9 cellular contexts compared by ENCODE assay signal in the genomic region with DNA sequence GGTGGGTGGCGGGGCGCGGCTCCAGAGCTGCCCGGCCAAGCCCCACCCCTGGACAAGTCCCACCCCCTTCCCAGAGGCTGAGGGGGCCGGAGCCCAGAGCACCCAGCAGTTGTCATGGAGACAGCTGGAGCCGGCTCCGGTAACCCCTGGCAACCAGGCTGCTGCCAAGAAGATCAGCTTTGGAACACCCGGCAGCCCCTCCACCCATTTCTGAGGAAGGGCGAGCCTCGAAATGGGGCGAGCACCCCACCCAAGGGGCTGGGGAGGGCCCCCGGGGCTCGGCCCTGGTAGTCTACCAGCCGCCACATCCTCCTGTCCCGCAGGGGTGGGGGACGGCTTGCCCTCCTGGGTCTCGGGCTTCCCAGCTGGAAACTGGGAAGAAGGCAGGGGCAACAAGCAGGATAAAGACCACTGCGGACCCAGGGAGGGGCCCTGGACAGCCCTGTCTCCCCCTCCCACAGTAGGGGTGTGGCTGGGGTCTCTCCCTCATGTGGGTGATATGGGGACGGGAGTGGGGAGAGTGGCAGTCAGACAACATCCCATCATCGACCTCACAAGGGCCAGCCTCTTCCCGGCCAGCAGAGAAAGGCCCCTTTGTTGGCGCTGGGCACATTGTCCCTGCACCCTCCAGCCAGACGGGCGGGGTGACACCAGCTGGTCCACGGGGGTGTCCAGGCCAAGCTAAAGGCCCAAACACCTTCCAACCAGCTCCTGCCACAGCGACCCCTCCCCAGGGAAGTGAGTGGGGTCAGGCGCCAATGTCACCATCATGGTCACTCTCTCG. TPM values are rescaled to one million over a fixed set of nuclear protein-coding genes. Genes with fewer than 3 reads are reported as not detected.
DNase-seq lines count a peak whose midpoint lies in the region; ATAC-seq and TF ChIP-seq lines count a peak whose summit lies in the region.
"Had no signal": no experiment of that assay in that cellular context is flagged by ENCODE, and none has a peak within 500 bp of the region (broad histone marks: within the 10 kb centered on the region; RNA-seq: fewer than 3 reads in every experiment).

No MANE protein-coding gene starts in this region.

- TF ChIP-seq POLR2A in tibial nerve (IDR thresholded peaks at IDR 0.05) = no peak

- peaks cover 0 to 41% (median 9%) of the 10 kb centered on the region in 4 donors for H3K4me1 ChIP-seq in tibial nerve

- H3K27ac ChIP-seq in WERI-Rb-1 = no peak overlapping the region
- peak overlapping the region; percentile 35 to 93 (median 77) for H3K27ac ChIP-seq in tibial nerve

- H3K9me3 ChIP-seq in WERI-Rb-1 (ENCODE audit: severe bottlenecking) = no peaks in the 10 kb centered on the region
- H3K9me3 ChIP-seq in iPS-18c (ENCODE audit: control insufficient read depth, insufficient read depth, low read length) = no peaks in the 10 kb centered on the region
- no peaks in the 10 kb centered on the region for H3K9me3 ChIP-seq in tibial nerve

- peak; percentile 9 to 47 for DNase-seq in NCI-H526 (lab: John Stamatoyannopoulos, UW)
- DNase-seq in NCI-H526 treated with DMSO at 0.1 percent for 48 hours (lab: John Stamatoyannopoulos, UW) = no peak
- DNase-seq in WERI-Rb-1 = no peak
- DNase-seq in tibial nerve (ENCODE audit: low spot score in 2 of 2) = no peak
- no peak for DNase-seq in stimulated activated CD4-positive, alpha-beta T cell treated with anti-CD3 and anti-CD28 coated beads, Interleukin-15, amount 100 ng/mL, for 24 hours
- DNase-seq: CD4-positive, CD25-positive, alpha-beta regulatory T cell had no signal

- TF ChIP-seq CTCF in WERI-Rb-1 (IDR thresholded peaks at IDR 0.05; ENCODE audit: low read depth, low read length) (no peak), tibial nerve (IDR thresholded peaks at IDR 0.05) (no peak)

- ATAC-seq in GM18861 (IDR thresholded peaks at IDR 0.05; ENCODE audit: unreplicated experiment) (no peak), HG03025 (IDR thresholded peaks at IDR 0.05; ENCODE audit: low FRiP score, unreplicated experiment) (no peak)

- no peaks in the 10 kb centered on the region for H3K27me3 ChIP-seq in WERI-Rb-1 (ENCODE audit: insufficient read depth, low read depth, severe bottlenecking)
- H3K27me3 ChIP-seq in tibial nerve = peaks cover 0 to 27% of the 10 kb centered on the region in 2 donors

- peaks cover 7% of the 10 kb centered on the region for H3K36me3 ChIP-seq in WERI-Rb-1
- H3K36me3 ChIP-seq in tibial nerve = peaks cover 0 to 32% (median under 1%) of the 10 kb centered on the region in 3 donors

- TF ChIP-seq EP300 in tibial nerve (IDR thresholded peaks at IDR 0.05) = peak in 1 of 2 donors; percentile 53

- 3 to 4% methylated on average over 14 to 15 of the region's 28 CpGs for WGBS in tibial nerve, 2 donors

- H3K4me3 ChIP-seq in WERI-Rb-1 (ENCODE audit: low read depth, low read length) (peak overlapping the region; percentile 61), iPS-18c (ENCODE audit: insufficient read depth, low read depth, low read length) (peak overlapping the region; percentile 84; the same call in 1 of the 2 replicates), tibial nerve (peak overlapping the region; percentile 43 to 67 (median 54))

RNA-seq across cellular contexts. Expression of a gene that starts 1.5 kb away (rescaled TPM):
- 10 to 100 TPM in 3 of 4 donors, 1 to 10 TPM in 1; 7.0 to 14.9 (median 13.4) TPM for total RNA-seq in tibial nerve
- total RNA-seq: CD4-positive, CD25-positive, alpha-beta regulatory T cell had no signal

RNA-seq across cellular contexts. Expression of a gene that starts 24.7 kb away (rescaled TPM):
- 100 to 1,000 TPM; 151 to 266 (median 183) TPM for total RNA-seq in tibial nerve

RNA-seq across cellular contexts. Expression of a gene that starts 25.1 kb away (rescaled TPM):
- total RNA-seq in tibial nerve = 10 to 100 TPM; 31.8 to 61.2 (median 35.5) TPM

RNA-seq across cellular contexts. Expression of a gene that starts 46.6 kb away (rescaled TPM):
- total RNA-seq in tibial nerve = 10 to 100 TPM; 38.0 to 90.0 (median 44.6) TPM

Comparison
In these comparisons a context has a peak if more than half of its experiments do, and no peak if none do; other contexts are left out.
1. DNase-seq: peak in NCI-H526 (2 of 2); none in NCI-H526 treated with DMSO at 0.1 percent for 48 hours (single experiment), WERI-Rb-1 (single experiment), tibial nerve (0 of 2) and stimulated activated CD4-positive, alpha-beta T cell treated with anti-CD3 and anti-CD28 coated beads, Interleukin-15, amount 100 ng/mL, for 24 hours (single experiment).
2. Peak in every context shown above with its lines, with median percentiles within 50 percentile points of each other: H3K4me3 ChIP-seq.